In genomic region chr21:16578912-16579311, GRCh38 we compare ENCODE assay signal across 18 cellular contexts.
DNase-seq lines count a peak whose midpoint lies in the region; TF ChIP-seq lines count a peak whose summit lies in the region.
"Had no signal": no experiment of that assay in that cellular context is flagged by ENCODE, and none has a peak within 500 bp of the region (broad histone marks: within the 10 kb centered on the region; RNA-seq: fewer than 3 reads in every experiment).

No MANE protein-coding gene starts in this region.

- no peaks in the 10 kb centered on the region for H3K4me1 Mint-ChIP-seq in activated CD4-positive, alpha-beta T cell treated with anti-CD3 and anti-CD28 coated beads, Interleukin-2, amount 10 ng/mL, durations not matched to agents 24 days and 14 days
- H3K4me1 Mint-ChIP-seq: H9 had no signal

- H3K4me1 ChIP-seq in adipocyte (ENCODE audit: control insufficient read depth, insufficient read depth, low read length) (peaks cover 45% of the 10 kb centered on the region), muscle layer of colon (ENCODE audit: insufficient read depth, low read length) (peaks cover 27% of the 10 kb centered on the region)
- H3K4me1 ChIP-seq: SJCRH30 had no signal

- H3K36me3 Mint-ChIP-seq in activated CD4-positive, alpha-beta T cell treated with anti-CD3 and anti-CD28 coated beads, Interleukin-2, amount 10 ng/mL, durations not matched to agents 24 days and 14 days (ENCODE audit: low read depth): no peaks in the 10 kb centered on the region

- H3K4me3 ChIP-seq in adipocyte (ENCODE audit: low read length): peak overlapping the region; percentile 72
- no peak overlapping the region for H3K4me3 ChIP-seq in muscle layer of colon (ENCODE audit: low read depth in 1 of 2, low read length in 2 of 2)
- H3K4me3 ChIP-seq in WERI-Rb-1 (ENCODE audit: low read depth, low read length): no peak overlapping the region
- H3K4me3 ChIP-seq: lung, SJCRH30 had no signal

- no peaks in the 10 kb centered on the region for H3K9me3 Mint-ChIP-seq in activated CD4-positive, alpha-beta T cell treated with anti-CD3 and anti-CD28 coated beads, Interleukin-2, amount 10 ng/mL, durations not matched to agents 24 days and 14 days
- H3K9me3 Mint-ChIP-seq: H9 had no signal

- no peaks in the 10 kb centered on the region for H3K27me3 Mint-ChIP-seq in activated CD4-positive, alpha-beta T cell treated with anti-CD3 and anti-CD28 coated beads, Interleukin-2, amount 10 ng/mL, durations not matched to agents 24 days and 14 days
- H3K27me3 Mint-ChIP-seq: effector memory CD8-positive, alpha-beta T cell had no signal

- H3K4me3 Mint-ChIP-seq in activated CD4-positive, alpha-beta T cell treated with anti-CD3 and anti-CD28 coated beads, Interleukin-2, amount 10 ng/mL, durations not matched to agents 24 days and 14 days: no peak overlapping the region
- H3K4me3 Mint-ChIP-seq: effector memory CD8-positive, alpha-beta T cell; H9 had no signal

- peak overlapping the region; percentile 59 for H3K9ac ChIP-seq in adipocyte (ENCODE audit: low read length)
- no peak overlapping the region for H3K9ac ChIP-seq in muscle layer of colon (ENCODE audit: low read length)

- H3K27ac ChIP-seq in muscle layer of colon (ENCODE audit: low read depth, low read length) (peak overlapping the region; percentile 55), WERI-Rb-1 (no peak overlapping the region)
- H3K27ac ChIP-seq: SJCRH30 had no signal

- no peaks in the 10 kb centered on the region for H3K9me3 ChIP-seq in adipocyte (ENCODE audit: control insufficient read depth, low read length)
- H3K9me3 ChIP-seq in muscle layer of colon (ENCODE audit: low read length): no peaks in the 10 kb centered on the region
- H3K9me3 ChIP-seq in WERI-Rb-1 (ENCODE audit: severe bottlenecking): no peaks in the 10 kb centered on the region
- H3K9me3 ChIP-seq: SJCRH30 had no signal

- DNase-seq in adipocyte (ENCODE audit: low read depth) (no peak), fibroblast of peridontal ligament (ENCODE audit: extremely low read depth) (peak; percentile 46), superior temporal gyrus (ENCODE audit: extremely low spot score) (peak; percentile 63), WERI-Rb-1 (no peak), HK-2 (ENCODE audit: unreplicated experiment) (no peak), SW480 (ENCODE audit: low spot score) (no peak)
- no peak for DNase-seq in activated CD4-positive, alpha-beta T cell treated with anti-CD3 and anti-CD28 coated beads, Interleukin-2, amount 10 ng/mL, durations not matched to agents 24 days and 14 days
- DNase-seq: activated CD4-positive, alpha-beta T cell treated with anti-CD3 and anti-CD28 coated beads for 4 hours; activated CD8-positive, alpha-beta memory T cell treated with anti-CD3 and anti-CD28 coated beads, Interleukin-2, amount 50 U/mL, for 48 hours; effector memory CD8-positive, alpha-beta T cell; GF-D8; H9; NCI-H1436 treated with DMSO at 0.1 percent for 48 hours; stimulated activated CD4-positive, alpha-beta T cell treated with anti-CD3 and anti-CD28 coated beads, Interleukin-2, amount 100 ng/mL, for 24 hours; T-helper 9 cell had no signal

- TF ChIP-seq CTCF in WERI-Rb-1 (IDR thresholded peaks at IDR 0.05; ENCODE audit: low read depth, low read length): no peak

- H3K36me3 ChIP-seq in adipocyte (ENCODE audit: control insufficient read depth, insufficient read depth, low read length, severe bottlenecking) (no peaks in the 10 kb centered on the region), muscle layer of colon (ENCODE audit: insufficient read depth, low read length) (no peaks in the 10 kb centered on the region), WERI-Rb-1 (no peaks in the 10 kb centered on the region)
- H3K36me3 ChIP-seq: SJCRH30 had no signal

- no peak overlapping the region for H3K27ac Mint-ChIP-seq in activated CD4-positive, alpha-beta T cell treated with anti-CD3 and anti-CD28 coated beads, Interleukin-2, amount 10 ng/mL, durations not matched to agents 24 days and 14 days
- H3K27ac Mint-ChIP-seq: effector memory CD8-positive, alpha-beta T cell; H9 had no signal

- intact Hi-C loops in activated CD4-positive, alpha-beta T cell treated with anti-CD3 and anti-CD28 coated beads, Interleukin-2, amount 10 ng/mL, durations not matched to agents 24 days and 14 days (cut with micrococcal nuclease): no loop called here

- H3K27me3 ChIP-seq in adipocyte (replicated peaks; ENCODE audit: control insufficient read depth, insufficient read depth, low read length): no peaks in the 10 kb centered on the region
- no peaks in the 10 kb centered on the region for H3K27me3 ChIP-seq in muscle layer of colon (ENCODE audit: control insufficient read depth in 1 of 2, insufficient read depth in 2 of 2, low read length in 2 of 2)
- H3K27me3 ChIP-seq in WERI-Rb-1 (ENCODE audit: insufficient read depth, low read depth, severe bottlenecking): peaks cover 2% of the 10 kb centered on the region
- H3K27me3 ChIP-seq: SJCRH30 had no signal

Comparison
In these comparisons a context has a peak if more than half of its experiments do, and no peak if none do; other contexts are left out.
1. DNase-seq: peak in fibroblast of peridontal ligament (single experiment) and superior temporal gyrus (single experiment); none in adipocyte (single experiment), WERI-Rb-1 (single experiment), activated CD4-positive, alpha-beta T cell treated with anti-CD3 and anti-CD28 coated beads, Interleukin-2, amount 10 ng/mL, durations not matched to agents 24 days and 14 days (single experiment), HK-2 (single experiment) and SW480 (single experiment).